Comparison of ENCODE assay signal across 10 cellular contexts in the genomic region with DNA sequence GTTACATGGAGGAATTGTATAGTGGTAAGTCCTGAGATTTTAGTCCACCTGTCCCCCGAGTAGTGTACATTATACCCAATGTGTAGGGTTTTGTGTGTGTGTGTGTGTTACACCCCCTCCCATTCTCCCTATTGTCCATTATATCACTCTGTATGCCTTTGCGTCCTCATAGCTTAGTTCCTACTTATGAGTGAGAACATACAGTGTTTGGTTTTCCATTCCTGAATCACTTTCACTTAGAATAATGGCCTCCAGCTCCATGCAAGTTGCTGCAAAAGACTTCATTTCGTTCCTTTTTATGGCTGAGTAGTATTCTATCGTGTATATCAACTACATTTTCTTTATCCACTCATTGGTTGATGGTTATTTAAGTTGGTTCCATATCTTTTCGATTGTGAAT. TPM values are rescaled to one million over a fixed set of nuclear protein-coding genes. Genes with fewer than 3 reads are reported as not detected.
DNase-seq lines count a peak whose midpoint lies in the region; ATAC-seq and TF ChIP-seq lines count a peak whose summit lies in the region.
"Had no signal": no experiment of that assay in that cellular context is flagged by ENCODE, and none has a peak within 500 bp of the region (broad histone marks: within the 10 kb centered on the region; RNA-seq: fewer than 3 reads in every experiment).

No MANE protein-coding gene starts in this region.

- peak overlapping the region; percentile 25 for H3K4me3 Mint-ChIP-seq in activated CD4-positive, alpha-beta T cell treated with anti-CD3 and anti-CD28 coated beads, Interleukin-2, amount 10 ng/mL, durations not matched to agents 7 days and 5 days
- peak overlapping the region; percentile 49 for H3K4me3 Mint-ChIP-seq in activated CD8-positive, alpha-beta T cell treated with anti-CD3 and anti-CD28 coated beads, Interleukin-2, amount 10 ng/mL, durations not matched to agents 7 days and 5 days

- H3K36me3 ChIP-seq in kidney epithelial cell (ENCODE audit: control insufficient read depth, insufficient read depth, low read length) = no peaks in the 10 kb centered on the region
- H3K36me3 ChIP-seq: uterus had no signal

- peaks cover 14% of the 10 kb centered on the region for H3K4me1 Mint-ChIP-seq in activated CD4-positive, alpha-beta T cell treated with anti-CD3 and anti-CD28 coated beads, Interleukin-2, amount 10 ng/mL, durations not matched to agents 7 days and 5 days
- peaks cover 13% of the 10 kb centered on the region for H3K4me1 Mint-ChIP-seq in activated CD8-positive, alpha-beta T cell treated with anti-CD3 and anti-CD28 coated beads, Interleukin-2, amount 10 ng/mL, durations not matched to agents 7 days and 5 days (ENCODE audit: low read depth)

- POLR2A ChIA-PET in activated CD4-positive, alpha-beta T cell treated with anti-CD3 and anti-CD28 coated beads, Interleukin-2, amount 10 ng/mL, durations not matched to agents 7 days and 5 days (lab: Charles Lee) = interaction anchor here (0.6 kb wide), 1 partner anchor 9 kb away, joined by 3 read pairs; no protein-coding TSS in a partner anchor
- POLR2A ChIA-PET in activated CD8-positive, alpha-beta T cell treated with anti-CD3 and anti-CD28 coated beads, Interleukin-2, amount 10 ng/mL, durations not matched to agents 7 days and 5 days (lab: Charles Lee) = no interaction called here

- no peaks in the 10 kb centered on the region for H3K36me3 Mint-ChIP-seq in activated CD4-positive, alpha-beta T cell treated with anti-CD3 and anti-CD28 coated beads, Interleukin-2, amount 10 ng/mL, durations not matched to agents 7 days and 5 days (ENCODE audit: low read depth)
- no peaks in the 10 kb centered on the region for H3K36me3 Mint-ChIP-seq in activated CD8-positive, alpha-beta T cell treated with anti-CD3 and anti-CD28 coated beads, Interleukin-2, amount 10 ng/mL, durations not matched to agents 7 days and 5 days (ENCODE audit: low read depth)

- TF ChIP-seq CTCF in kidney epithelial cell (IDR thresholded peaks at IDR 0.05; ENCODE audit: insufficient read depth, low read length, poor library complexity, severe bottlenecking) = no peak

- peak overlapping the region; percentile 41 for H3K4me3 ChIP-seq in kidney epithelial cell (ENCODE audit: low read depth, low read length)

- no peaks in the 10 kb centered on the region for H3K9me3 Mint-ChIP-seq in activated CD4-positive, alpha-beta T cell treated with anti-CD3 and anti-CD28 coated beads, Interleukin-2, amount 10 ng/mL, durations not matched to agents 7 days and 5 days
- H3K9me3 Mint-ChIP-seq in activated CD8-positive, alpha-beta T cell treated with anti-CD3 and anti-CD28 coated beads, Interleukin-2, amount 10 ng/mL, durations not matched to agents 7 days and 5 days (ENCODE audit: insufficient read depth) = no peaks in the 10 kb centered on the region

- peaks cover 38% of the 10 kb centered on the region for H3K27me3 Mint-ChIP-seq in activated CD4-positive, alpha-beta T cell treated with anti-CD3 and anti-CD28 coated beads, Interleukin-2, amount 10 ng/mL, durations not matched to agents 7 days and 5 days
- peaks cover 35% of the 10 kb centered on the region for H3K27me3 Mint-ChIP-seq in activated CD8-positive, alpha-beta T cell treated with anti-CD3 and anti-CD28 coated beads, Interleukin-2, amount 10 ng/mL, durations not matched to agents 7 days and 5 days (ENCODE audit: low read depth)

- H3K27me3 ChIP-seq in kidney epithelial cell (ENCODE audit: control insufficient read depth, insufficient read depth, low read length) = peaks cover 4% of the 10 kb centered on the region
- H3K27me3 ChIP-seq: uterus had no signal

- ATAC-seq in activated CD8-positive, alpha-beta T cell treated with anti-CD3 and anti-CD28 coated beads, Interleukin-2, amount 10 ng/mL, durations not matched to agents 7 days and 5 days = no peak
- ATAC-seq in GM21723 (IDR thresholded peaks at IDR 0.05; ENCODE audit: unreplicated experiment) = no peak

- H3K27ac Mint-ChIP-seq in activated CD4-positive, alpha-beta T cell treated with anti-CD3 and anti-CD28 coated beads, Interleukin-2, amount 10 ng/mL, durations not matched to agents 7 days and 5 days = no peak overlapping the region
- no peak overlapping the region for H3K27ac Mint-ChIP-seq in activated CD8-positive, alpha-beta T cell treated with anti-CD3 and anti-CD28 coated beads, Interleukin-2, amount 10 ng/mL, durations not matched to agents 7 days and 5 days

- CTCF ChIA-PET in activated CD4-positive, alpha-beta T cell treated with anti-CD3 and anti-CD28 coated beads, Interleukin-2, amount 10 ng/mL, durations not matched to agents 7 days and 5 days (lab: Charles Lee) = interaction anchor here (0.6 to 1.2 kb wide), 6 partner anchors 8 to 424 kb away, joined by 3 to 4 read pairs (median 3); no protein-coding TSS in a partner anchor
- CTCF ChIA-PET in activated CD8-positive, alpha-beta T cell treated with anti-CD3 and anti-CD28 coated beads, Interleukin-2, amount 10 ng/mL, durations not matched to agents 7 days and 5 days (lab: Charles Lee) = interaction anchor here (1.0 to 2.2 kb wide), 4 partner anchors 9 to 336 kb away, joined by 3 to 10 read pairs (median 4); no protein-coding TSS in a partner anchor

- peak overlapping the region; percentile 82 for H3K27ac ChIP-seq in temporal lobe (ENCODE audit: low read depth, low read length)
- H3K27ac ChIP-seq: uterus had no signal

- DNase-seq in activated CD4-positive, alpha-beta T cell treated with anti-CD3 and anti-CD28 coated beads, Interleukin-2, amount 10 ng/mL, durations not matched to agents 7 days and 5 days = no peak
- no peak for DNase-seq in activated CD4-positive, alpha-beta T cell treated with anti-CD3 and anti-CD28 coated beads, Interleukin-2, amount 50 U/mL, for 1 hour
- no peak for DNase-seq in activated CD8-positive, alpha-beta T cell treated with anti-CD3 and anti-CD28 coated beads, Interleukin-2, amount 10 ng/mL, durations not matched to agents 7 days and 5 days
- DNase-seq in kidney epithelial cell (ENCODE audit: low read depth) (no peak), EL (no peak)
- DNase-seq in stimulated activated CD4-positive, alpha-beta T cell treated with anti-CD3 and anti-CD28 coated beads, Interleukin-4, amount 100 ng/mL, for 4 hours = no peak

RNA-seq across cellular contexts. Expression of a gene that starts 0.6 kb away (rescaled TPM):
- total RNA-seq in activated CD4-positive, alpha-beta T cell treated with anti-CD3 and anti-CD28 coated beads, Interleukin-2, amount 10 ng/mL, durations not matched to agents 7 days and 5 days = under 1 TPM in 1 of 2 experiments, not detected in 1; 0.21 TPM
- total RNA-seq in activated CD8-positive, alpha-beta T cell treated with anti-CD3 and anti-CD28 coated beads, Interleukin-2, amount 10 ng/mL, durations not matched to agents 7 days and 5 days = not detected
- total RNA-seq in kidney epithelial cell (12.4 and 12.5 TPM in 2 replicates), temporal lobe (0.49 TPM)
- total RNA-seq: osteocyte, uterus had no signal
